In genomic region chr9:98314381-98315066, GRCh38 we compare ENCODE assay signal across 16 cellular contexts. TPM values are rescaled to one million over a fixed set of nuclear protein-coding genes. Genes with fewer than 3 reads are reported as not detected.
DNase-seq lines count a peak whose midpoint lies in the region; FAIRE-seq and TF ChIP-seq lines count a peak whose summit lies in the region.
"Had no signal": no experiment of that assay in that cellular context is flagged by ENCODE, and none has a peak within 500 bp of the region (broad histone marks: within the 10 kb centered on the region; RNA-seq: fewer than 3 reads in every experiment).

No MANE protein-coding gene starts in this region.

- 90% methylated on average over 6 of the region's 6 CpGs; no CpG with 5 or more reads in 1 of the 2 experiments for WGBS in H1 (ENCODE audit: extremely low coverage in 1 of 2, insufficient coverage in 1 of 2, insufficient read length in 1 of 2, insufficient replicate concordance in 2 of 2, low coverage in 1 of 2, low lambda C conversion rate in 2 of 2, missing lambda C conversion rate in 1 of 2), 2 experiments
- WGBS in mesenchymal stem cell = 61% methylated on average over 6 of the region's 6 CpGs

- H3K27ac ChIP-seq in H1 (ENCODE audit: low read depth, low read length) = no peak overlapping the region
- no peak overlapping the region for H3K27ac ChIP-seq in mesenchymal stem cell (ENCODE audit: low read length, poor library complexity, severe bottlenecking)

- TF ChIP-seq CTCF in H1 (IDR thresholded peaks at IDR 0.05; ENCODE audit: control extremely low read depth in 1 of 3, insufficient read depth in 1 of 3, low read depth in 1 of 3, low read length in 3 of 3) (no peak), osteocyte (IDR thresholded peaks at IDR 0.05) (no peak)

- H3K9me3 ChIP-seq in H1 (ENCODE audit: insufficient read depth in 2 of 2, low read depth in 1 of 2, low read length in 1 of 2) = no peaks in the 10 kb centered on the region
- no peaks in the 10 kb centered on the region for H3K9me3 ChIP-seq in mesenchymal stem cell (ENCODE audit: control insufficient read depth, low read length)
- H3K9me3 ChIP-seq in HAP-1 = no peaks in the 10 kb centered on the region

- H3K18ac ChIP-seq in H1 (ENCODE audit: extremely low read depth, low read length) (peak overlapping the region; percentile 49; the same call in 1 of the 2 replicates), mesenchymal stem cell (ENCODE audit: low read depth in 1 of 2, low read length in 2 of 2) (no peak overlapping the region)

- H3K4ac ChIP-seq in H1 (replicated peaks; ENCODE audit: insufficient read length, low read depth, low read length) (no peak overlapping the region), mesenchymal stem cell (ENCODE audit: low read depth in 1 of 2, low read length in 2 of 2) (no peak overlapping the region)

- H4K5ac ChIP-seq in H1 (ENCODE audit: insufficient read length, low read depth, low read length) = no peak overlapping the region

- H3K23me2 ChIP-seq in H1 (ENCODE audit: low read depth, low read length) = no peaks in the 10 kb centered on the region; the same call in 1 of the 2 replicates

- no peak overlapping the region for H4K8ac ChIP-seq in H1 (ENCODE audit: extremely low read depth, insufficient read depth, low read length)
- no peak overlapping the region for H4K8ac ChIP-seq in mesenchymal stem cell (ENCODE audit: low read length)

- no peaks in the 10 kb centered on the region for H3K36me3 Mint-ChIP-seq in osteocyte (ENCODE audit: unreplicated experiment)
- H3K36me3 Mint-ChIP-seq: naive thymus-derived CD4-positive, alpha-beta T cell had no signal

- H3K36me3 ChIP-seq in H1 (ENCODE audit: control insufficient read depth in 2 of 4, insufficient read depth in 4 of 4, low read length in 3 of 4) (no peaks in the 10 kb centered on the region; a peak in 1 of 8 replicates), mesenchymal stem cell (ENCODE audit: control insufficient read depth in 1 of 2, insufficient read depth in 2 of 2, low read depth in 1 of 2, low read length in 2 of 2) (no peaks in the 10 kb centered on the region), HAP-1 (replicated peaks) (no peaks in the 10 kb centered on the region)

- 0 out of 2 replicates have a peak overlapping the region, but pooled peaks have one; percentile 66 for H2BK15ac ChIP-seq in H1 (ENCODE audit: low read length)
- H2BK15ac ChIP-seq in mesenchymal stem cell (ENCODE audit: low read depth, poor library complexity, severe bottlenecking) = no peak overlapping the region

- H3K27me3 ChIP-seq in H1 (replicated peaks in 1 of 4; ENCODE audit: control insufficient read depth in 3 of 4, extremely low read depth in 1 of 4, insufficient read depth in 3 of 4, low read length in 3 of 4) (no peaks in the 10 kb centered on the region), mesenchymal stem cell (ENCODE audit: control insufficient read depth in 1 of 2, insufficient read depth in 1 of 2, low read length in 2 of 2) (peaks cover 0 to 10% of the 10 kb centered on the region in 2 experiments), HAP-1 (ENCODE audit: low read depth) (no peaks in the 10 kb centered on the region)

- H2BK20ac ChIP-seq in H1 (ENCODE audit: low read length) = no peak overlapping the region; the same call in 1 of the 2 replicates

- H2BK120ac ChIP-seq in H1 (replicated peaks; ENCODE audit: low read depth, low read length) = no peak overlapping the region
- H2BK120ac ChIP-seq in mesenchymal stem cell (ENCODE audit: low read depth, low read length) = no peak overlapping the region

- POLR2A ChIA-PET in H1 (lab: Charles Lee; ENCODE audit: partially characterized antibody) = interaction anchor here (0.6 kb wide), 1 partner anchor 78 kb away, joined by 3 read pairs; no protein-coding TSS in a partner anchor

- peaks cover 0 to 9% (median 7%) of the 10 kb centered on the region in 4 experiments; a peak in 5 of 7 replicates for H3K4me1 ChIP-seq in H1 (replicated peaks in 1 of 4; ENCODE audit: control insufficient read depth in 3 of 4, insufficient read depth in 4 of 4, low read length in 3 of 4)
- peaks cover 12% of the 10 kb centered on the region for H3K4me1 ChIP-seq in mesenchymal stem cell (ENCODE audit: control insufficient read depth, insufficient read depth, low read depth, low read length)
- H3K4me1 ChIP-seq in HAP-1 = no peaks in the 10 kb centered on the region

- H3K79me2 ChIP-seq in H1 (ENCODE audit: control insufficient read depth in 1 of 2, insufficient read depth in 2 of 2, low read length in 2 of 2) = no peaks in the 10 kb centered on the region

- H2BK5ac ChIP-seq in H1 (ENCODE audit: low read depth, low read length) (peak overlapping the region; percentile 45; the same call in 1 of the 2 replicates), mesenchymal stem cell (ENCODE audit: low read depth, low read length, poor library complexity, severe bottlenecking) (no peak overlapping the region)

- TF ChIP-seq RAD21 in H1 (IDR thresholded peaks at IDR 0.05 in 1 of 2, conservative IDR thresholded peaks at IDR 0.05 in 1 of 2; ENCODE audit: low read depth in 2 of 2, low read length in 2 of 2) = no peak

- no peak for FAIRE-seq in H1 (lab: Jason Lieb, UNC)
- FAIRE-seq: islet of Langerhans had no signal

- in situ Hi-C loops in HAP-1 (cut with MboI; ENCODE audit: low sequenced_read_pairs) = loop anchor here (5.0 kb wide), 1 partner anchor 458 kb away; no protein-coding TSS in a partner anchor

- no peak overlapping the region for H3K4me3 Mint-ChIP-seq in osteocyte (ENCODE audit: unreplicated experiment)
- H3K4me3 Mint-ChIP-seq: activated CD4-positive, alpha-beta memory T cell treated with anti-CD3 and anti-CD28 coated beads, Interleukin-2, amount 10 ng/mL, durations not matched to agents 7 days and 5 days; naive thymus-derived CD4-positive, alpha-beta T cell had no signal

- no peak overlapping the region for H3K27ac Mint-ChIP-seq in osteocyte (ENCODE audit: unreplicated experiment)
- H3K27ac Mint-ChIP-seq: activated CD4-positive, alpha-beta memory T cell treated with anti-CD3 and anti-CD28 coated beads, Interleukin-2, amount 10 ng/mL, durations not matched to agents 7 days and 5 days; naive thymus-derived CD4-positive, alpha-beta T cell had no signal

- no peak overlapping the region for H3K56ac ChIP-seq in H1 (replicated peaks; ENCODE audit: insufficient read length, low read depth, low read length)

- no peak overlapping the region for H3K9ac ChIP-seq in H1 (replicated peaks in 1 of 4; ENCODE audit: extremely low read depth in 1 of 4, low read depth in 3 of 4, low read length in 3 of 4)
- no peak overlapping the region for H3K9ac ChIP-seq in mesenchymal stem cell (ENCODE audit: low read length)

- CTCF ChIA-PET in H1 (lab: Charles Lee; ENCODE audit: partially characterized antibody) = interaction anchor here (0.8 to 5.5 kb wide), 40 partner anchors 9 to 461 kb away, joined by 3 to 41 read pairs (median 4); no protein-coding TSS in a partner anchor

- H3K4me3 ChIP-seq in H1 (ENCODE audit: extremely low read depth in 1 of 4, insufficient read depth in 2 of 4, low read depth in 3 of 4, low read length in 4 of 4) = no peak overlapping the region
- H3K4me3 ChIP-seq in mesenchymal stem cell (ENCODE audit: insufficient read depth in 1 of 2, low read depth in 1 of 2, low read length in 2 of 2) = no peak overlapping the region
- no peak overlapping the region for H3K4me3 ChIP-seq in HAP-1

- H3K4me1 Mint-ChIP-seq in osteocyte (ENCODE audit: unreplicated experiment) = no peaks in the 10 kb centered on the region
- H3K4me1 Mint-ChIP-seq: activated CD4-positive, alpha-beta memory T cell treated with anti-CD3 and anti-CD28 coated beads, Interleukin-2, amount 10 ng/mL, durations not matched to agents 7 days and 5 days had no signal

- no peak overlapping the region for H3K14ac ChIP-seq in H1 (ENCODE audit: insufficient read length)
- no peak overlapping the region for H3K14ac ChIP-seq in mesenchymal stem cell (ENCODE audit: low read length in 2 of 2)

- H3K9me3 Mint-ChIP-seq in osteocyte (ENCODE audit: unreplicated experiment) = no peaks in the 10 kb centered on the region
- H3K9me3 Mint-ChIP-seq: activated CD4-positive, alpha-beta memory T cell treated with anti-CD3 and anti-CD28 coated beads, Interleukin-2, amount 10 ng/mL, durations not matched to agents 7 days and 5 days; naive thymus-derived CD4-positive, alpha-beta T cell had no signal

- no peak for TF ChIP-seq POLR2A in H1 (IDR thresholded peaks at IDR 0.05; ENCODE audit: control extremely low read depth in 1 of 2, low read depth in 2 of 2, low read length in 2 of 2)

- no peak overlapping the region; the same call in 1 of the 2 replicates for H2AK5ac ChIP-seq in H1 (ENCODE audit: low read depth, low read length)
- H2AK5ac ChIP-seq in mesenchymal stem cell (ENCODE audit: low read length, severe bottlenecking) = no peak overlapping the region

- peaks cover 5% of the 10 kb centered on the region for H3K27me3 Mint-ChIP-seq in osteocyte (ENCODE audit: unreplicated experiment)

- H2BK12ac ChIP-seq in H1 (ENCODE audit: low read depth, low read length) = peak overlapping the region; percentile 64; the same call in 1 of the 2 replicates
- no peak overlapping the region for H2BK12ac ChIP-seq in mesenchymal stem cell (ENCODE audit: low read length in 2 of 2)

- no peak overlapping the region for H4K91ac ChIP-seq in H1 (replicated peaks; ENCODE audit: insufficient read length, low read length)
- no peak overlapping the region for H4K91ac ChIP-seq in mesenchymal stem cell (ENCODE audit: low read length)

- TF ChIP-seq EP300 in H1 (IDR thresholded peaks at IDR 0.05; ENCODE audit: borderline replicate concordance in 1 of 2, low read depth in 2 of 2, low read length in 2 of 2) = no peak

- H3K79me1 ChIP-seq in H1 (ENCODE audit: low read depth, low read length) (no peaks in the 10 kb centered on the region), mesenchymal stem cell (replicated peaks; ENCODE audit: low read length, poor library complexity, severe bottlenecking) (no peaks in the 10 kb centered on the region)

- DNase-seq in GM03348 (ENCODE audit: low spot score) (peak; percentile 72), NCI-H460 (ENCODE audit: extremely low read depth, low read depth) (peak; percentile 69), H1 (ENCODE audit: low read depth in 1 of 2, low spot score in 2 of 2) (no peak), mesenchymal stem cell (peak; percentile 46), osteocyte (ENCODE audit: extremely low spot score, unreplicated experiment) (no peak), NK-92 (lab: John Stamatoyannopoulos, UW; ENCODE audit: unreplicated experiment) (no peak), NCI-H1436 (lab: John Stamatoyannopoulos, UW) (no peak), HAP-1 (ENCODE audit: low spot score in 2 of 2) (no peak)
- DNase-seq: activated CD4-positive, alpha-beta memory T cell treated with anti-CD3 and anti-CD28 coated beads, Interleukin-2, amount 10 ng/mL, durations not matched to agents 7 days and 5 days; activated naive CD4-positive, alpha-beta T cell; cerebellar nuclear complex; COR-L47; naive thymus-derived CD4-positive, alpha-beta T cell; NCI-H1092 treated with DMSO at 0.1 percent for 48 hours; substantia nigra had no signal

- H2AFZ ChIP-seq in H1 (ENCODE audit: low read length) (no peak overlapping the region), mesenchymal stem cell (ENCODE audit: low read depth, low read length) (no peak overlapping the region)

- H4K20me1 ChIP-seq in H1 (replicated peaks in 1 of 2; ENCODE audit: control insufficient read depth in 1 of 2, insufficient read depth in 2 of 2, low read length in 2 of 2) = no peaks in the 10 kb centered on the region

- H3K4me2 ChIP-seq in H1 (ENCODE audit: insufficient read depth in 1 of 2, low read depth in 2 of 2, low read length in 2 of 2) = no peak overlapping the region
- no peak overlapping the region for H3K4me2 ChIP-seq in mesenchymal stem cell (ENCODE audit: low read length, poor library complexity, severe bottlenecking)

- H3K23ac ChIP-seq in H1 (ENCODE audit: insufficient read length) (no peak overlapping the region), mesenchymal stem cell (ENCODE audit: low read length in 2 of 2) (no peak overlapping the region)

RNA-seq across cellular contexts. Expression of gene TBC1D2, which starts 59.1 kb away (rescaled TPM):
- total RNA-seq in NCI-H460 (2014; rRNA removed; shearing (Covaris generic)) = 12.6 and 14.5 TPM in 2 replicates
- 27.9 and 29.3 TPM in 2 replicates for polyA plus RNA-seq in NCI-H460 (2014; cell fraction: nucleus; rRNA removed)
- total RNA-seq in H1 (2021; fragmentation: NEBNext Ultra II Directional; extraction: Animal tissue kit (Norgen Biotek cat#: 25700)) = 7.4 and 8.0 TPM in 2 replicates
- polyA plus RNA-seq in H1 (2011; rRNA removed) = 7.4 and 10.9 TPM in 2 replicates
- 7.7 TPM for polyA plus RNA-seq in H1 (2011; cell fraction: cytosol; rRNA removed)
- polyA plus RNA-seq in H1 (2011; cell fraction: nucleus; rRNA removed) = 15.0 TPM
- 4.2 to 6.0 TPM (median 4.9 TPM) in 4 replicates for polyA plus RNA-seq in H1 (2012, experiment 1 of 2)
- 4.4 TPM for polyA plus RNA-seq in H1 (2012, experiment 2 of 2)
- polyA plus RNA-seq in H1 (2013, experiment 1 of 2) = 7.4 TPM
- polyA plus RNA-seq in H1 (2013, experiment 2 of 2) = 6.9 TPM
- polyA minus RNA-seq in H1 (2011; rRNA and poly(A)+ RNA removed) = 7.0 and 7.4 TPM in 2 replicates
- 4.3 TPM for polyA minus RNA-seq in H1 (2011; cell fraction: cytosol; rRNA and poly(A)+ RNA removed)
- polyA minus RNA-seq in H1 (2011; cell fraction: nucleus; rRNA and poly(A)+ RNA removed) = 8.0 TPM
- polyA plus RNA-seq in mesenchymal stem cell (2013, experiment 1 of 2) = 28.4 TPM
- 27.5 TPM for polyA plus RNA-seq in mesenchymal stem cell (2013, experiment 2 of 2)
- total RNA-seq in osteocyte = 23.7 and 25.6 TPM in 2 replicates

Comparison
In these comparisons a context has a peak if more than half of its experiments do, and no peak if none do; other contexts are left out.
1. DNase-seq: peak in GM03348 (single experiment), NCI-H460 (single experiment) and mesenchymal stem cell (single experiment); none in H1 (0 of 2), osteocyte (single experiment), NK-92 (single experiment), NCI-H1436 (single experiment) and HAP-1 (0 of 2).